2 cellular contexts compared by ENCODE assay signal in genomic region chr21:8989261-8989882, GRCh38.
TF ChIP-seq lines count a peak whose summit lies in the region.

No MANE protein-coding gene starts in this region.

TF ChIP-seq in HCT116, 20 proteins besides CTCF, POLR2A, EP300 and RAD21 (continued from another document):
- TF ChIP-seq REST (IDR thresholded peaks at IDR 0.05; ENCODE audit: low read depth) (no peak), POLR2AphosphoS5 (IDR thresholded peaks at IDR 0.05; ENCODE audit: low read depth, low read length) (no peak), EZH2phosphoT487 (IDR thresholded peaks at IDR 0.05; ENCODE audit: borderline replicate concordance) (no peak), JUND (IDR thresholded peaks at IDR 0.05) (no peak), SP1 (IDR thresholded peaks at IDR 0.05; ENCODE audit: low read depth) (no peak), EGR1 (IDR thresholded peaks at IDR 0.05; ENCODE audit: low read depth) (no peak), SIN3A (IDR thresholded peaks at IDR 0.05; ENCODE audit: low read depth) (no peak)

TF ChIP-seq in WTC11, 78 proteins besides CTCF, POLR2A, EP300 and RAD21 (continued from another document):
- TF ChIP-seq FOXP4 (CRISPR knock-in tag; IDR thresholded peaks at IDR 0.05), result no peak
- no peak for TF ChIP-seq ZNF671 (CRISPR knock-in tag; IDR thresholded peaks at IDR 0.05)
